In the genomic region with DNA sequence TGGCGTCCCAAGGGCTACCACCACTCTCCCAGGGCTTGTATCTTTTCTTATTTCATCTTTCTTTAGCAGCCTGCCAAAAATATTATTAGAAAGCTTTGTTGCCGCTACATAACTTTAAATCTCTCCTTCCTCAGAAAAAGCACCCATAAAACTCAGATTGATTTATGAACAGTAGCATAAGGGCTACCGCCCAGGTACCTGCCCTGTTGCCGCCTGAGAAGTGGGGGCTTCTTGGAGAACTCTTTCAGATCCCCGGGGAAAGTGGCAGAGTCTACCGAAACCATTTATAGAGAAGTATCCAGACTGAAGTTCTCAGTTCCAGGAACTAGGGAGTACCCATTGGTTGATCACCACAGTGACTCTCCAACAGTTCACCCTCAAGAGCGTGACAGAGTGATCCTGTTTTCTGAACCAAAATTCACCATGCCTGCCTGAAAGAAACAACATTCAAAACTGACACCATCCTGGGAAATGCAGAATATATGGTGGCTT, we compare ENCODE assay signal across 8 cellular contexts. TPM values are rescaled to one million over a fixed set of nuclear protein-coding genes. Genes with fewer than 3 reads are reported as not detected.
DNase-seq lines count a peak whose midpoint lies in the region; ATAC-seq and TF ChIP-seq lines count a peak whose summit lies in the region.

No MANE protein-coding gene starts in this region.

- WGBS in H9 (ENCODE audit: extremely low coverage, insufficient read length, low lambda C conversion rate), result no CpG with 5 or more reads among the region's 7 CpGs

- peaks cover 4% of the 10 kb centered on the region for H3K27me3 ChIP-seq in H9 (ENCODE audit: insufficient read depth, low read length)

- no peak overlapping the region for H2AK5ac ChIP-seq in H9 (ENCODE audit: insufficient read length, low read length)

- peaks cover 23 to 24% of the 10 kb centered on the region in 2 experiments for H3K4me1 Mint-ChIP-seq in H9
- peaks cover 33% of the 10 kb centered on the region for H3K4me1 Mint-ChIP-seq in T-helper 17 cell

- no peak overlapping the region for H2BK5ac ChIP-seq in H9 (ENCODE audit: insufficient read length, low read length)

- H3K56ac ChIP-seq in H9 (ENCODE audit: insufficient read length, low read depth, low read length), result no peak overlapping the region

- no peak overlapping the region for H4K8ac ChIP-seq in H9 (replicated peaks; ENCODE audit: insufficient read length, low read depth, low read length)

- peaks cover 17% of the 10 kb centered on the region for H3K23me2 ChIP-seq in H9 (ENCODE audit: insufficient read length, low read depth, low read length, poor library complexity, severe bottlenecking)

- H3K4me3 Mint-ChIP-seq in H9, result peak overlapping the region; percentile 74 to 80
- peak overlapping the region; percentile 86 for H3K4me3 Mint-ChIP-seq in T-helper 17 cell

- H2BK20ac ChIP-seq in H9 (ENCODE audit: low read depth, low read length, poor library complexity, severe bottlenecking), result no peak overlapping the region

- no peak overlapping the region for H3K18ac ChIP-seq in H9 (ENCODE audit: insufficient read length, low read depth, low read length)

- H4K91ac ChIP-seq in H9 (ENCODE audit: insufficient read length, low read depth, low read length), result no peak overlapping the region

- H3K27ac Mint-ChIP-seq in H9 (no peak overlapping the region), T-helper 17 cell (peak overlapping the region; percentile 96)

- H3K27me3 Mint-ChIP-seq in H9 (ENCODE audit: low read depth) (peaks cover 19% of the 10 kb centered on the region), T-helper 17 cell (no peaks in the 10 kb centered on the region)

- H4K20me1 ChIP-seq in H9 (ENCODE audit: control insufficient read depth, insufficient read depth, insufficient read length), result no peaks in the 10 kb centered on the region

- H3K4me3 ChIP-seq in foreskin fibroblast (ENCODE audit: low read depth in 1 of 2, low read length in 2 of 2), result peak overlapping the region; percentile 59 to 68

- H3K23ac ChIP-seq in H9 (ENCODE audit: insufficient read length, low read depth, low read length), result no peak overlapping the region

- no peaks in the 10 kb centered on the region; a peak in 1 of 5 replicates for H3K9me3 Mint-ChIP-seq in H9

- no peak overlapping the region for H3T11ph ChIP-seq in H9 (ENCODE audit: low read length)

- no peak overlapping the region for H4K5ac ChIP-seq in H9 (ENCODE audit: insufficient read length, low read depth, low read length)

- ATAC-seq in T-helper 17 cell (no peak), GM18511 (IDR thresholded peaks at IDR 0.05; ENCODE audit: unreplicated experiment) (no peak), HG02840 (IDR thresholded peaks at IDR 0.05; ENCODE audit: low FRiP score, unreplicated experiment) (no peak)

- H3K36me3 Mint-ChIP-seq in H9 (ENCODE audit: insufficient read depth in 1 of 3, low read depth in 3 of 3), result peaks cover 2 to 3% (median 3%) of the 10 kb centered on the region in 3 experiments; a peak in 4 of 7 replicates
- peaks cover 8% of the 10 kb centered on the region for H3K36me3 Mint-ChIP-seq in T-helper 17 cell (ENCODE audit: low read depth)

- H3K4ac ChIP-seq in H9 (ENCODE audit: low read depth, low read length), result no peak overlapping the region

- no peak overlapping the region for H3K9ac ChIP-seq in H9 (ENCODE audit: extremely low read depth, insufficient read length, low read length)

- peak overlapping the region; percentile 55 for H2BK12ac ChIP-seq in H9 (ENCODE audit: insufficient read length, low read depth, low read length)

- H3K27ac ChIP-seq in H9 (ENCODE audit: insufficient read length, low read depth, low read length), result no peak overlapping the region

- no peak overlapping the region for H2AFZ ChIP-seq in H9 (ENCODE audit: low read length)

- no peaks in the 10 kb centered on the region for H3K79me2 ChIP-seq in H9 (ENCODE audit: insufficient read depth, low read length)

- TF ChIP-seq CTCF in H9 (conservative IDR thresholded peaks at IDR 0.05), result no peak
- TF ChIP-seq CTCF in foreskin fibroblast (IDR thresholded peaks at IDR 0.05; ENCODE audit: low read depth, low read length), result no peak

- H3K9me3 ChIP-seq in H9 (ENCODE audit: control insufficient read depth, low read depth, low read length) (no peaks in the 10 kb centered on the region), T-helper 17 cell (ENCODE audit: control insufficient read depth, low read length, poor library complexity, severe bottlenecking) (no peaks in the 10 kb centered on the region)

- H3K4me2 ChIP-seq in H9 (ENCODE audit: insufficient read depth, insufficient read length, low read length), result peak overlapping the region; percentile 46

- H2BK15ac ChIP-seq in H9 (ENCODE audit: low read depth, low read length), result no peak overlapping the region; the same call in 1 of the 2 replicates

- H3K79me1 ChIP-seq in H9 (ENCODE audit: insufficient read depth, low read depth, low read length, poor library complexity, severe bottlenecking), result no peaks in the 10 kb centered on the region

- no peak overlapping the region for H3K14ac ChIP-seq in H9 (ENCODE audit: insufficient read depth, low read length)

- DNase-seq in H9 (no peak), T-helper 17 cell (no peak), foreskin fibroblast (peak in 1 of 2 donors; percentile 21), putamen (ENCODE audit: low spot score) (peak; percentile 9), DMS153 (lab: John Stamatoyannopoulos, UW) (no peak), ureter (ENCODE audit: low spot score) (no peak)

- no peak overlapping the region for H2BK120ac ChIP-seq in H9 (ENCODE audit: low read depth, low read length, poor library complexity, severe bottlenecking)

- H3K4me1 ChIP-seq in H9 (ENCODE audit: insufficient read depth, low read length), result peaks cover 3% of the 10 kb centered on the region; the same call in 1 of the 2 replicates

RNA-seq across cellular contexts. Expression of a gene that starts 0.7 kb away (rescaled TPM):
- total RNA-seq in H9 (2021), result 1.5 and 2.9 TPM in 2 replicates
- 10 to 100 TPM; 37.8 to 45.9 TPM for total RNA-seq in T-helper 17 cell
- total RNA-seq in ureter, result 15.0 TPM
